8 cellular contexts compared by ENCODE assay signal in genomic region chr5:149550608-149551226, GRCh38. TPM values are rescaled to one million over a fixed set of nuclear protein-coding genes. Genes with fewer than 3 reads are reported as not detected.
DNase-seq lines count a peak whose midpoint lies in the region; ATAC-seq and TF ChIP-seq lines count a peak whose summit lies in the region.

No MANE protein-coding gene starts in this region.

- ATAC-seq in HG03097 (IDR thresholded peaks at IDR 0.05; ENCODE audit: low FRiP score, unreplicated experiment): peak; percentile 8
- ATAC-seq in activated CD8-positive, alpha-beta T cell treated with anti-CD3 and anti-CD28 coated beads, Interleukin-2, amount 10 ng/mL, durations not matched to agents 7 days and 5 days: peak; percentile 16

- CTCF ChIA-PET in activated CD8-positive, alpha-beta T cell treated with anti-CD3 and anti-CD28 coated beads, Interleukin-2, amount 10 ng/mL, durations not matched to agents 7 days and 5 days (lab: Charles Lee): interaction anchor here (0.8 to 3.1 kb wide), 19 partner anchors 8 to 234 kb away, joined by 3 to 20 read pairs (median 4); partner anchors contain the start of gene PCYOX1L

- H3K4me3 Mint-ChIP-seq in activated CD8-positive, alpha-beta T cell treated with anti-CD3 and anti-CD28 coated beads, Interleukin-2, amount 10 ng/mL, durations not matched to agents 7 days and 5 days: peak overlapping the region; percentile 96
- H3K4me3 Mint-ChIP-seq in progenitor cell of endocrine pancreas (ENCODE audit: low read depth): peak overlapping the region; percentile 96

- H3K27ac Mint-ChIP-seq in activated CD8-positive, alpha-beta T cell treated with anti-CD3 and anti-CD28 coated beads, Interleukin-2, amount 10 ng/mL, durations not matched to agents 7 days and 5 days: peak overlapping the region; percentile 99
- H3K27ac Mint-ChIP-seq in progenitor cell of endocrine pancreas: peak overlapping the region; percentile 98

- no peaks in the 10 kb centered on the region for H3K9me3 Mint-ChIP-seq in activated CD8-positive, alpha-beta T cell treated with anti-CD3 and anti-CD28 coated beads, Interleukin-2, amount 10 ng/mL, durations not matched to agents 7 days and 5 days (ENCODE audit: insufficient read depth)
- no peaks in the 10 kb centered on the region for H3K9me3 Mint-ChIP-seq in progenitor cell of endocrine pancreas (ENCODE audit: low read depth)

- DNase-seq in NCI-H748 (lab: John Stamatoyannopoulos, UW; ENCODE audit: unreplicated experiment): peak; percentile 35
- no peak for DNase-seq in NCI-H748 treated with DMSO at 0.1 percent for 48 hours (lab: John Stamatoyannopoulos, UW)
- DNase-seq in activated CD8-positive, alpha-beta T cell treated with anti-CD3 and anti-CD28 coated beads, Interleukin-2, amount 10 ng/mL, durations not matched to agents 7 days and 5 days: no peak
- peak; percentile 31 for DNase-seq in globus pallidus (ENCODE audit: low spot score)
- no peak for DNase-seq in progenitor cell of endocrine pancreas (ENCODE audit: low spot score, unreplicated experiment)
- DNase-seq in NCI-H1694 (lab: John Stamatoyannopoulos, UW): no peak
- DNase-seq in NCI-H1048 (lab: John Stamatoyannopoulos, UW): no peak

- H3K4me1 Mint-ChIP-seq in activated CD8-positive, alpha-beta T cell treated with anti-CD3 and anti-CD28 coated beads, Interleukin-2, amount 10 ng/mL, durations not matched to agents 7 days and 5 days (ENCODE audit: low read depth): peaks cover 37% of the 10 kb centered on the region
- H3K4me1 Mint-ChIP-seq in progenitor cell of endocrine pancreas (ENCODE audit: low read depth): peaks cover 22% of the 10 kb centered on the region

- POLR2A ChIA-PET in activated CD8-positive, alpha-beta T cell treated with anti-CD3 and anti-CD28 coated beads, Interleukin-2, amount 10 ng/mL, durations not matched to agents 7 days and 5 days (lab: Charles Lee): interaction anchor here (0.6 to 3.7 kb wide), 20 partner anchors 8 to 899 kb away, joined by 3 to 26 read pairs (median 4); partner anchors contain the start of genes CD74, GRPEL2, PCYOX1L and RPS14

- peaks cover 47% of the 10 kb centered on the region for H3K36me3 Mint-ChIP-seq in activated CD8-positive, alpha-beta T cell treated with anti-CD3 and anti-CD28 coated beads, Interleukin-2, amount 10 ng/mL, durations not matched to agents 7 days and 5 days (ENCODE audit: low read depth)
- peaks cover 19% of the 10 kb centered on the region for H3K36me3 Mint-ChIP-seq in progenitor cell of endocrine pancreas (ENCODE audit: insufficient read depth)

- no peak for TF ChIP-seq CTCF in progenitor cell of endocrine pancreas (IDR thresholded peaks at IDR 0.05; ENCODE audit: unreplicated experiment)

- no peaks in the 10 kb centered on the region for H3K27me3 Mint-ChIP-seq in activated CD8-positive, alpha-beta T cell treated with anti-CD3 and anti-CD28 coated beads, Interleukin-2, amount 10 ng/mL, durations not matched to agents 7 days and 5 days (ENCODE audit: low read depth)
- no peaks in the 10 kb centered on the region for H3K27me3 Mint-ChIP-seq in progenitor cell of endocrine pancreas

RNA-seq across cellular contexts. Expression of gene CSNK1A1, which starts 0.5 kb away (rescaled TPM):
- 100 to 1,000 TPM; 163 to 177 TPM for total RNA-seq in activated CD8-positive, alpha-beta T cell treated with anti-CD3 and anti-CD28 coated beads, Interleukin-2, amount 10 ng/mL, durations not matched to agents 7 days and 5 days
- 213 and 219 TPM in 2 replicates for total RNA-seq in progenitor cell of endocrine pancreas

RNA-seq across cellular contexts. Expression of gene ARHGEF37, which starts 30.6 kb away (rescaled TPM):
- total RNA-seq in activated CD8-positive, alpha-beta T cell treated with anti-CD3 and anti-CD28 coated beads, Interleukin-2, amount 10 ng/mL, durations not matched to agents 7 days and 5 days: 1 to 10 TPM; 1.0 to 1.4 TPM
- total RNA-seq in progenitor cell of endocrine pancreas: 2.4 and 3.3 TPM in 2 replicates

Comparison
In these comparisons a context has a peak if more than half of its experiments do, and no peak if none do; other contexts are left out.
1. DNase-seq: peak in NCI-H748 (single experiment) and globus pallidus (single experiment); none in NCI-H748 treated with DMSO at 0.1 percent for 48 hours (single experiment), activated CD8-positive, alpha-beta T cell treated with anti-CD3 and anti-CD28 coated beads, Interleukin-2, amount 10 ng/mL, durations not matched to agents 7 days and 5 days (single experiment), progenitor cell of endocrine pancreas (single experiment), NCI-H1694 (single experiment) and NCI-H1048 (single experiment).